Comparison of ENCODE assay signal across 10 cellular contexts in genomic region chr17:45043268-45043681, GRCh38. TPM values are rescaled to one million over a fixed set of nuclear protein-coding genes. Genes with fewer than 3 reads are reported as not detected.
DNase-seq lines count a peak whose midpoint lies in the region; ATAC-seq and TF ChIP-seq lines count a peak whose summit lies in the region.
"Had no signal": no experiment of that assay in that cellular context is flagged by ENCODE, and none has a peak within 500 bp of the region (broad histone marks: within the 10 kb centered on the region; RNA-seq: fewer than 3 reads in every experiment).

No MANE protein-coding gene starts in this region.

- no peak overlapping the region; the same call in 1 of the 2 replicates for H3K14ac ChIP-seq in IMR-90 (replicated peaks; ENCODE audit: low read depth, low read length)

- H2AFZ ChIP-seq in IMR-90 (replicated peaks; ENCODE audit: low read length, poor library complexity), result peak overlapping the region; percentile 26

- dilution Hi-C loops in IMR-90 (cut with HindIII; ENCODE audit: low sequenced_read_pairs, unreplicated experiment), result no loop called here

- H3K27me3 Mint-ChIP-seq in stimulated activated naive B cell treated with anti-CD40 and anti-IgM and Interleukin-4, amounts not matched to agents 10 μg/mL and 1 μg/mL and 100 μg/mL, for 72 hours, result no peaks in the 10 kb centered on the region
- H3K27me3 Mint-ChIP-seq: activated naive CD8-positive, alpha-beta T cell treated with anti-CD3 and anti-CD28 coated beads, Interleukin-2, amount 10 ng/mL, durations not matched to agents 7 days and 5 days; memory B cell had no signal

- H3K27ac Mint-ChIP-seq in stimulated activated naive B cell treated with anti-CD40 and anti-IgM and Interleukin-4, amounts not matched to agents 10 μg/mL and 1 μg/mL and 100 μg/mL, for 72 hours, result peak overlapping the region; percentile 65
- H3K27ac Mint-ChIP-seq: activated naive CD8-positive, alpha-beta T cell treated with anti-CD3 and anti-CD28 coated beads, Interleukin-2, amount 10 ng/mL, durations not matched to agents 7 days and 5 days; memory B cell had no signal

- TF ChIP-seq RAD21 in IMR-90 (IDR thresholded peaks at IDR 0.05; ENCODE audit: low read length), result no peak

- H3K9ac ChIP-seq in IMR-90 (ENCODE audit: low read depth, low read length), result no peak overlapping the region

- no peak overlapping the region for H4K91ac ChIP-seq in IMR-90 (ENCODE audit: insufficient read depth, low read depth, low read length)

- H2BK15ac ChIP-seq in IMR-90 (ENCODE audit: low read depth, low read length), result no peak overlapping the region

- H3K27me3 ChIP-seq in IMR-90 (ENCODE audit: control insufficient read depth, insufficient read depth, low read length), result no peaks in the 10 kb centered on the region
- no peaks in the 10 kb centered on the region for H3K27me3 ChIP-seq in left ventricle myocardium inferior (ENCODE audit: low read depth)

- no peak overlapping the region for H3K4ac ChIP-seq in IMR-90 (ENCODE audit: low read depth, low read length)

- intact Hi-C loops in IMR-90 (cut with micrococcal nuclease) (no loop called here), left ventricle myocardium inferior (cut with micrococcal nuclease) (no loop called here)

- H2BK5ac ChIP-seq in IMR-90 (ENCODE audit: low read depth, low read length, poor library complexity, severe bottlenecking), result no peak overlapping the region

- peaks cover 57 to 85% of the 10 kb centered on the region in 2 experiments for H3K79me1 ChIP-seq in IMR-90 (ENCODE audit: low read depth in 1 of 2, low read length in 2 of 2)

- no peak for ATAC-seq in IMR-90 (ENCODE audit: low read depth)
- peak in 1 of 2 donors; percentile 14 for ATAC-seq in stimulated activated naive B cell treated with anti-CD40 and anti-IgM and Interleukin-4, amounts not matched to agents 10 μg/mL and 1 μg/mL and 100 μg/mL, for 72 hours (replicated peaks)
- no peak for ATAC-seq in GM19328 (IDR thresholded peaks at IDR 0.05; ENCODE audit: unreplicated experiment)
- ATAC-seq in HG03342 (IDR thresholded peaks at IDR 0.05; ENCODE audit: unreplicated experiment), result no peak

- BruUV-seq in IMR-90 (replicated peaks; lab: Mats Ljungman, UMichigan), result no TSS peak

- no peak overlapping the region for H3K4me3 Mint-ChIP-seq in stimulated activated naive B cell treated with anti-CD40 and anti-IgM and Interleukin-4, amounts not matched to agents 10 μg/mL and 1 μg/mL and 100 μg/mL, for 72 hours
- H3K4me3 Mint-ChIP-seq: activated naive CD8-positive, alpha-beta T cell treated with anti-CD3 and anti-CD28 coated beads, Interleukin-2, amount 10 ng/mL, durations not matched to agents 7 days and 5 days; memory B cell had no signal

- H2AK5ac ChIP-seq in IMR-90 (ENCODE audit: low read depth, low read length), result no peak overlapping the region

- CTCF ChIA-PET in IMR-90 (lab: Yijun Ruan, JAX), result interaction anchor here (0.5 to 1.1 kb wide), 3 partner anchors 30 to 92 kb away, joined by 3 to 4 read pairs (median 3); partner anchors contain the start of gene ACBD4

- no peak overlapping the region for H3K4me2 ChIP-seq in IMR-90 (ENCODE audit: low read depth, low read length)

- peaks cover 10% of the 10 kb centered on the region for H4K20me1 ChIP-seq in IMR-90 (ENCODE audit: insufficient read depth, low read length)

- no peak overlapping the region for H3K4me3 ChIP-seq in IMR-90 (ENCODE audit: insufficient read depth, low read depth, low read length)
- no peak overlapping the region for H3K4me3 ChIP-seq in astrocyte of the spinal cord (ENCODE audit: low read depth, low read length)
- H3K4me3 ChIP-seq in left ventricle myocardium inferior, result no peak overlapping the region

- no peaks in the 10 kb centered on the region for H3K9me3 ChIP-seq in IMR-90 (ENCODE audit: control insufficient read depth, insufficient read depth, low read length)
- no peaks in the 10 kb centered on the region for H3K9me3 ChIP-seq in left ventricle myocardium inferior (replicated peaks)

- peaks cover 33% of the 10 kb centered on the region for H3K9me1 ChIP-seq in IMR-90 (ENCODE audit: insufficient read depth, low read length)

- H2BK20ac ChIP-seq in IMR-90 (ENCODE audit: low read depth, low read length), result no peak overlapping the region

- H4K5ac ChIP-seq in IMR-90 (ENCODE audit: low read depth, low read length), result peak overlapping the region; percentile 1; the same call in 1 of the 2 replicates

- no peak for TF ChIP-seq POLR2A in IMR-90 (IDR thresholded peaks at IDR 0.05; ENCODE audit: low read depth, low read length)

- WGBS in IMR-90 (ENCODE audit: extremely low coverage in 2 of 2, insufficient read length in 1 of 2), 2 experiments, result no CpG with 5 or more reads among the region's 10 CpGs

- DNase-seq in IMR-90 (no peak), astrocyte of the spinal cord (ENCODE audit: low read depth, low spot score) (peak; percentile 40), left ventricle myocardium inferior (peak; percentile 57), NCI-H226 (no peak)
- DNase-seq in stimulated activated naive B cell treated with anti-CD40 and anti-IgM and Interleukin-4, amounts not matched to agents 10 μg/mL and 1 μg/mL and 100 μg/mL, for 72 hours, result no peak
- DNase-seq: activated naive CD8-positive, alpha-beta T cell treated with anti-CD3 and anti-CD28 coated beads, Interleukin-2, amount 10 ng/mL, durations not matched to agents 7 days and 5 days; erythroblast had no signal

- no peak overlapping the region for H3K18ac ChIP-seq in IMR-90 (ENCODE audit: low read depth, low read length)

- H3K9me3 Mint-ChIP-seq in stimulated activated naive B cell treated with anti-CD40 and anti-IgM and Interleukin-4, amounts not matched to agents 10 μg/mL and 1 μg/mL and 100 μg/mL, for 72 hours, result no peaks in the 10 kb centered on the region
- H3K9me3 Mint-ChIP-seq: activated naive CD8-positive, alpha-beta T cell treated with anti-CD3 and anti-CD28 coated beads, Interleukin-2, amount 10 ng/mL, durations not matched to agents 7 days and 5 days; memory B cell had no signal

- H3K27ac ChIP-seq in IMR-90 (ENCODE audit: insufficient read depth, low read length) (no peak overlapping the region), left ventricle myocardium inferior (replicated peaks) (peak overlapping the region; percentile 72)

- no peak overlapping the region for H3K23ac ChIP-seq in IMR-90 (ENCODE audit: low read depth, low read length)

- peaks cover 48 to 70% of the 10 kb centered on the region in 2 donors for H3K4me1 Mint-ChIP-seq in stimulated activated naive B cell treated with anti-CD40 and anti-IgM and Interleukin-4, amounts not matched to agents 10 μg/mL and 1 μg/mL and 100 μg/mL, for 72 hours

- POLR2A ChIA-PET in IMR-90 (lab: Charles Lee; ENCODE audit: unreplicated experiment), result interaction anchor here (0.7 kb wide), 1 partner anchor 317 kb away, joined by 11 read pairs; no protein-coding TSS in a partner anchor

- peaks cover 22 to 40% of the 10 kb centered on the region in 2 donors for H3K36me3 Mint-ChIP-seq in stimulated activated naive B cell treated with anti-CD40 and anti-IgM and Interleukin-4, amounts not matched to agents 10 μg/mL and 1 μg/mL and 100 μg/mL, for 72 hours

- no peak for TF ChIP-seq CTCF in IMR-90 (conservative IDR thresholded peaks at IDR 0.05; ENCODE audit: low read depth, low read length)
- no peak for TF ChIP-seq CTCF in astrocyte of the spinal cord (IDR thresholded peaks at IDR 0.05; ENCODE audit: low read depth, low read length)
- no peak for TF ChIP-seq CTCF in left ventricle myocardium inferior (IDR thresholded peaks at IDR 0.05; ENCODE audit: borderline replicate concordance)

- H3K4me1 ChIP-seq in IMR-90 (ENCODE audit: control insufficient read depth, insufficient read depth, low read length) (peaks cover 20% of the 10 kb centered on the region), left ventricle myocardium inferior (peaks cover 62% of the 10 kb centered on the region)

- in situ Hi-C loops in IMR-90 (cut with MboI; ENCODE audit: low sequenced_read_pairs), result no loop called here
- in situ Hi-C loops in astrocyte of the spinal cord (cut with HindIII; ENCODE audit: low sequenced_read_pairs), result no loop called here

- H3K36me3 ChIP-seq in IMR-90 (ENCODE audit: control insufficient read depth, insufficient read depth, low read length) (0 out of 2 replicates have a peak, but pooled peaks cover 2% of the 10 kb centered on the region), left ventricle myocardium inferior (no peaks in the 10 kb centered on the region)

- H2AK9ac ChIP-seq in IMR-90 (replicated peaks; ENCODE audit: low read depth, low read length, poor library complexity), result no peak overlapping the region

- no peak overlapping the region for H2BK120ac ChIP-seq in IMR-90 (ENCODE audit: low read depth, low read length)

- H4K8ac ChIP-seq in IMR-90 (ENCODE audit: low read depth in 2 of 2, low read length in 2 of 2), result no peak overlapping the region

- no peak overlapping the region for H3K56ac ChIP-seq in IMR-90 (ENCODE audit: extremely low read depth, insufficient read depth, low read length)

TF ChIP-seq in IMR-90, 13 proteins besides CTCF, POLR2A, EP300 and RAD21 (continues in another document):
- TF ChIP-seq MAZ (IDR thresholded peaks at IDR 0.05; ENCODE audit: borderline replicate concordance, low read depth, low read length), result no peak
- no peak for TF ChIP-seq MXI1 (IDR thresholded peaks at IDR 0.05; ENCODE audit: borderline replicate concordance, low read depth, low read length)
- TF ChIP-seq CHD1 (IDR thresholded peaks at IDR 0.05; ENCODE audit: low read depth, low read length), result no peak
- TF ChIP-seq RCOR1 (IDR thresholded peaks at IDR 0.05; ENCODE audit: insufficient replicate concordance, low read length), result no peak
- TF ChIP-seq NFE2L2 (IDR thresholded peaks at IDR 0.05; ENCODE audit: low read depth, low read length), result no peak
- TF ChIP-seq ELK1 (IDR thresholded peaks at IDR 0.05; ENCODE audit: borderline replicate concordance, low read depth, low read length), result no peak
- no peak for TF ChIP-seq BHLHE40 (IDR thresholded peaks at IDR 0.05; ENCODE audit: low read depth, low read length)

RNA-seq across cellular contexts. Expression of gene DCAKD, which starts 8.2 kb away (rescaled TPM):
- 42.5 and 47.9 TPM in 2 replicates for total RNA-seq in IMR-90 (2012; rRNA removed)
- 31.3 and 32.3 TPM in 2 replicates for polyA plus RNA-seq in IMR-90 (2012; rRNA removed)
- 24.2 and 46.9 TPM in 2 replicates for polyA plus RNA-seq in IMR-90 (2012; cell fraction: cytosol; rRNA removed)
- polyA plus RNA-seq in IMR-90 (2012; cell fraction: nucleus; rRNA removed; ENCODE audit: low replicate concordance), result 30.5 and 63.2 TPM in 2 replicates
- 25.9 TPM for total RNA-seq in left ventricle myocardium inferior

RNA-seq across cellular contexts. Expression of gene NMT1, which starts 17.8 kb away (rescaled TPM):
- 57.5 and 60.6 TPM in 2 replicates for total RNA-seq in IMR-90 (2012; rRNA removed)
- polyA plus RNA-seq in IMR-90 (2012; rRNA removed), result 36.0 and 38.0 TPM in 2 replicates
- 21.3 and 29.7 TPM in 2 replicates for polyA plus RNA-seq in IMR-90 (2012; cell fraction: cytosol; rRNA removed)
- polyA plus RNA-seq in IMR-90 (2012; cell fraction: nucleus; rRNA removed; ENCODE audit: low replicate concordance), result 26.3 and 44.4 TPM in 2 replicates
- 86.0 TPM for total RNA-seq in left ventricle myocardium inferior

Comparison
In these comparisons a context has a peak if more than half of its experiments do, and no peak if none do; other contexts are left out.
1. DNase-seq: peak in astrocyte of the spinal cord (single experiment) and left ventricle myocardium inferior (single experiment); none in IMR-90 (single experiment), stimulated activated naive B cell treated with anti-CD40 and anti-IgM and Interleukin-4, amounts not matched to agents 10 μg/mL and 1 μg/mL and 100 μg/mL, for 72 hours (single experiment) and NCI-H226 (single experiment).